In genomic region chr15:74162196-74162536, GRCh38 we compare ENCODE assay signal across 9 cellular contexts. TPM values are rescaled to one million over a fixed set of nuclear protein-coding genes. Genes with fewer than 3 reads are reported as not detected.
"Had no signal": no experiment of that assay in that cellular context is flagged by ENCODE, and none has a peak within 500 bp of the region (broad histone marks: within the 10 kb centered on the region; RNA-seq: fewer than 3 reads in every experiment).

No MANE protein-coding gene starts in this region.

RNA-seq across cellular contexts. Expression of gene ISLR, which starts 11.3 kb away (rescaled TPM):
- total RNA-seq: naive thymus-derived CD4-positive, alpha-beta T cell; naive thymus-derived CD8-positive, alpha-beta T cell; natural killer cell; natural killer cell treated with Interleukin-12 subunit alpha and Interleukin-12 subunit beta and Interleukin-15 and Interleukin-18, amount 100 ng/mL, for 72 hours; progenitor cell of endocrine pancreas; pulmonary artery endothelial cell had no signal
- polyA plus RNA-seq: naive thymus-derived CD4-positive, alpha-beta T cell; naive thymus-derived CD8-positive, alpha-beta T cell; neural cell had no signal

RNA-seq across cellular contexts. Expression of gene ISLR2, which starts 31.8 kb away (rescaled TPM):
- total RNA-seq: naive thymus-derived CD4-positive, alpha-beta T cell; naive thymus-derived CD8-positive, alpha-beta T cell; natural killer cell; natural killer cell treated with Interleukin-12 subunit alpha and Interleukin-12 subunit beta and Interleukin-15 and Interleukin-18, amount 100 ng/mL, for 72 hours; pulmonary artery endothelial cell; renal cortical epithelial cell had no signal
- polyA plus RNA-seq: naive thymus-derived CD4-positive, alpha-beta T cell; naive thymus-derived CD8-positive, alpha-beta T cell had no signal

RNA-seq across cellular contexts. Expression of gene STRA6, which starts 40.4 kb away (rescaled TPM):
- total RNA-seq: naive thymus-derived CD4-positive, alpha-beta T cell; naive thymus-derived CD8-positive, alpha-beta T cell; natural killer cell; natural killer cell treated with Interleukin-12 subunit alpha and Interleukin-12 subunit beta and Interleukin-15 and Interleukin-18, amount 100 ng/mL, for 72 hours; psoas muscle; pulmonary artery endothelial cell had no signal
- polyA plus RNA-seq: naive thymus-derived CD4-positive, alpha-beta T cell; naive thymus-derived CD8-positive, alpha-beta T cell had no signal
